14 cellular contexts compared by ENCODE assay signal in genomic region chr6:3377536-3378397, GRCh38.
DNase-seq lines count a peak whose midpoint lies in the region; ATAC-seq, FAIRE-seq and TF ChIP-seq lines count a peak whose summit lies in the region.
"Had no signal": no experiment of that assay in that cellular context is flagged by ENCODE, and none has a peak within 500 bp of the region (broad histone marks: within the 10 kb centered on the region; RNA-seq: fewer than 3 reads in every experiment).

No MANE protein-coding gene starts in this region.

- POLR2A ChIA-PET in endothelial cell of umbilical vein (lab: Charles Lee), result no interaction called here
- POLR2A ChIA-PET in naive thymus-derived CD8-positive, alpha-beta T cell (lab: Charles Lee), result no interaction called here

- dilution Hi-C loops in endothelial cell of umbilical vein (cut with MboI; ENCODE audit: extremely low pct_ligation_motif_present, low sequenced_read_pairs), result no loop called here

- H3K36me3 ChIP-seq in BLaER1 treated with 17β-estradiol and CSF1 and Interleukin-3, amounts not matched to agents 10 nM and 100 nM, result no peaks in the 10 kb centered on the region
- no peaks in the 10 kb centered on the region for H3K36me3 ChIP-seq in Loucy (ENCODE audit: insufficient read depth, low read length)
- no peaks in the 10 kb centered on the region for H3K36me3 ChIP-seq in endothelial cell of umbilical vein (ENCODE audit: control insufficient read depth in 2 of 2, extremely low read depth in 1 of 2, insufficient read depth in 2 of 2, low read length in 2 of 2)
- no peaks in the 10 kb centered on the region for H3K36me3 ChIP-seq in SJCRH30
- H3K36me3 ChIP-seq: pancreas had no signal

- intact Hi-C loops in endothelial cell of umbilical vein (cut with micrococcal nuclease), result no loop called here

- H3K4me3 ChIP-seq in BLaER1 treated with 17β-estradiol and CSF1 and Interleukin-3, amounts not matched to agents 10 nM and 100 nM, result no peak overlapping the region
- peak overlapping the region; percentile 68 for H3K4me3 ChIP-seq in Loucy (ENCODE audit: low read length, poor library complexity, severe bottlenecking)
- no peak overlapping the region for H3K4me3 ChIP-seq in endothelial cell of umbilical vein (replicated peaks in 1 of 3; ENCODE audit: insufficient read depth in 1 of 3, low read depth in 1 of 3, low read length in 3 of 3)
- no peak overlapping the region for H3K4me3 ChIP-seq in SJCRH30
- H3K4me3 ChIP-seq: pancreas had no signal

- H3F3A ChIP-seq in Loucy (ENCODE audit: low read depth), result no peaks in the 10 kb centered on the region

- no peak for ATAC-seq in naive thymus-derived CD8-positive, alpha-beta T cell
- no peak for ATAC-seq in HG03442 (IDR thresholded peaks at IDR 0.05; ENCODE audit: unreplicated experiment)
- ATAC-seq in HG03457 (IDR thresholded peaks at IDR 0.05; ENCODE audit: unreplicated experiment), result no peak
- ATAC-seq in HG03280 (IDR thresholded peaks at IDR 0.05; ENCODE audit: unreplicated experiment), result no peak
- ATAC-seq: pancreas had no signal

- no peaks in the 10 kb centered on the region for H3K36me3 Mint-ChIP-seq in naive thymus-derived CD8-positive, alpha-beta T cell

- peak overlapping the region in 9 of 10 donors; percentile 16 to 88 (median 67) for H3K27ac Mint-ChIP-seq in naive thymus-derived CD8-positive, alpha-beta T cell
- H3K27ac Mint-ChIP-seq: dendritic cell treated with granulocyte-macrophage colony-stimulating factor and Interleukin-4, amounts not matched to agents 40 ng/mL and 50 ng/mL, for 4 days had no signal

- H3K9ac ChIP-seq in BLaER1 treated with 17β-estradiol and CSF1 and Interleukin-3, amounts not matched to agents 10 nM and 100 nM, result no peak overlapping the region
- H3K9ac ChIP-seq in Loucy (ENCODE audit: low read depth, low read length, poor library complexity, severe bottlenecking) (peak overlapping the region; percentile 34), endothelial cell of umbilical vein (replicated peaks; ENCODE audit: extremely low read depth, insufficient read depth, low read length) (no peak overlapping the region)

- no TSS peak for BruUV-seq in endothelial cell of umbilical vein (replicated peaks; lab: Mats Ljungman, UMichigan)

- no peaks in the 10 kb centered on the region for H3K9me2 ChIP-seq in Loucy (replicated peaks; ENCODE audit: low read depth, low read length)

- no peak for FAIRE-seq in endothelial cell of umbilical vein (lab: Jason Lieb, UNC)
- FAIRE-seq: pancreas had no signal

- peaks cover 16 to 38% (median 28%) of the 10 kb centered on the region in 4 donors for H3K4me1 Mint-ChIP-seq in naive thymus-derived CD8-positive, alpha-beta T cell

- H3K27me3 Mint-ChIP-seq in naive thymus-derived CD8-positive, alpha-beta T cell, result peaks cover 0 to 8% (median 5%) of the 10 kb centered on the region in 5 donors

- H4K20me1 ChIP-seq in BLaER1 treated with 17β-estradiol and CSF1 and Interleukin-3, amounts not matched to agents 10 nM and 100 nM, result no peaks in the 10 kb centered on the region
- H4K20me1 ChIP-seq in Loucy (ENCODE audit: insufficient read depth, low read length, poor library complexity, severe bottlenecking) (no peaks in the 10 kb centered on the region), endothelial cell of umbilical vein (replicated peaks; ENCODE audit: control insufficient read depth, extremely low read depth, insufficient read depth, low read length) (no peaks in the 10 kb centered on the region)

- peak overlapping the region; percentile 4 to 71 (median 59); a peak in 21 of 22 replicates for H3K4me2 ChIP-seq in BLaER1 treated with 17β-estradiol and CSF1 and Interleukin-3, amounts not matched to agents 10 nM and 100 nM
- peak overlapping the region; percentile 87 for H3K4me2 ChIP-seq in Loucy (ENCODE audit: low read depth, low read length, poor library complexity, severe bottlenecking)
- H3K4me2 ChIP-seq in endothelial cell of umbilical vein (ENCODE audit: insufficient read depth, low read length), result no peak overlapping the region

- peak overlapping the region; percentile 15 to 75 (median 50) for H3K4me3 Mint-ChIP-seq in naive thymus-derived CD8-positive, alpha-beta T cell
- H3K4me3 Mint-ChIP-seq: dendritic cell treated with granulocyte-macrophage colony-stimulating factor and Interleukin-4, amounts not matched to agents 40 ng/mL and 50 ng/mL, for 4 days had no signal

- H3K79me2 ChIP-seq in Loucy (ENCODE audit: insufficient read depth, low read length) (no peaks in the 10 kb centered on the region), endothelial cell of umbilical vein (ENCODE audit: control insufficient read depth, insufficient read depth, low read length) (no peaks in the 10 kb centered on the region)

- no peak for TF ChIP-seq CTCF in Loucy (conservative IDR thresholded peaks at IDR 0.05; ENCODE audit: low read length)
- TF ChIP-seq CTCF in endothelial cell of umbilical vein (IDR thresholded peaks at IDR 0.05; ENCODE audit: extremely low read depth in 1 of 2, insufficient read depth in 1 of 2, low read depth in 1 of 2, low read length in 2 of 2), result no peak

- no peaks in the 10 kb centered on the region for H3K9me1 ChIP-seq in endothelial cell of umbilical vein (replicated peaks; ENCODE audit: control insufficient read depth, extremely low read depth, insufficient read depth, low read length)

- no peak overlapping the region for H3K27ac ChIP-seq in BLaER1 treated with 17β-estradiol and CSF1 and Interleukin-3, amounts not matched to agents 10 nM and 100 nM
- no peak overlapping the region for H3K27ac ChIP-seq in endothelial cell of umbilical vein (ENCODE audit: insufficient read depth, low read depth, low read length)
- H3K27ac ChIP-seq in SJCRH30, result no peak overlapping the region
- H3K27ac ChIP-seq: pancreas had no signal

- peaks cover 18 to 41% (median 30%) of the 10 kb centered on the region in 10 experiments for H3K4me1 ChIP-seq in BLaER1 treated with 17β-estradiol and CSF1 and Interleukin-3, amounts not matched to agents 10 nM and 100 nM
- H3K4me1 ChIP-seq in Loucy (ENCODE audit: insufficient read depth, low read length, poor library complexity, severe bottlenecking) (peaks cover 75% of the 10 kb centered on the region), endothelial cell of umbilical vein (ENCODE audit: control insufficient read depth, extremely low read depth, insufficient read depth, low read length) (peaks cover 3% of the 10 kb centered on the region), SJCRH30 (no peaks in the 10 kb centered on the region)

- H3K9me3 Mint-ChIP-seq in naive thymus-derived CD8-positive, alpha-beta T cell, result no peaks in the 10 kb centered on the region
- H3K9me3 Mint-ChIP-seq: dendritic cell treated with granulocyte-macrophage colony-stimulating factor and Interleukin-4, amounts not matched to agents 40 ng/mL and 50 ng/mL, for 4 days had no signal

- TF ChIP-seq POLR2A in endothelial cell of umbilical vein (IDR thresholded peaks at IDR 0.05; ENCODE audit: low read depth, low read length), result no peak

- DNase-seq in endothelial cell of umbilical vein (ENCODE audit: low read depth, low spot score), result no peak
- DNase-seq in naive thymus-derived CD8-positive, alpha-beta T cell, result no peak
- no peak for DNase-seq in SJCRH30
- DNase-seq: activated CD4-positive, alpha-beta T cell treated with anti-CD3 and anti-CD28 coated beads for 1 hour; activated effector memory CD4-positive, alpha-beta T cell treated with Interleukin-2 at 50 U/mL for 16 hours; NCI-H2029 treated with DMSO at 0.1 percent for 48 hours; pancreas; stimulated activated CD4-positive, alpha-beta T cell treated with anti-CD3 and anti-CD28 coated beads, Interleukin-2, amount 100 ng/mL, for 24 hours had no signal

- no peak overlapping the region for H2AFZ ChIP-seq in Loucy (ENCODE audit: low read length)
- H2AFZ ChIP-seq in endothelial cell of umbilical vein (ENCODE audit: low read depth, low read length), result no peak overlapping the region

- no peaks in the 10 kb centered on the region for H3K9me3 ChIP-seq in BLaER1 treated with 17β-estradiol and CSF1 and Interleukin-3, amounts not matched to agents 10 nM and 100 nM (replicated peaks in 1 of 11)
- no peaks in the 10 kb centered on the region for H3K9me3 ChIP-seq in Loucy (ENCODE audit: insufficient read depth, low read depth, low read length)
- H3K9me3 ChIP-seq in endothelial cell of umbilical vein (replicated peaks; ENCODE audit: control insufficient read depth, insufficient read depth, low read length), result no peaks in the 10 kb centered on the region
- H3K9me3 ChIP-seq in SJCRH30 (replicated peaks), result no peaks in the 10 kb centered on the region
- H3K9me3 ChIP-seq: pancreas had no signal

- H3K27me3 ChIP-seq in BLaER1 treated with 17β-estradiol and CSF1 and Interleukin-3, amounts not matched to agents 10 nM and 100 nM, result no peaks in the 10 kb centered on the region; a peak in 1 of 22 replicates
- H3K27me3 ChIP-seq in Loucy (ENCODE audit: insufficient read depth, low read length, poor library complexity, severe bottlenecking) (no peaks in the 10 kb centered on the region), endothelial cell of umbilical vein (ENCODE audit: control insufficient read depth in 2 of 2, insufficient read depth in 2 of 2, low read length in 2 of 2) (no peaks in the 10 kb centered on the region), SJCRH30 (no peaks in the 10 kb centered on the region)
- H3K27me3 ChIP-seq: pancreas had no signal

- CTCF ChIA-PET in endothelial cell of umbilical vein (lab: Charles Lee), result no interaction called here

TF ChIP-seq in endothelial cell of umbilical vein, 7 proteins besides CTCF, POLR2A, EP300 and RAD21:
- no peak for TF ChIP-seq JUN (IDR thresholded peaks at IDR 0.05; ENCODE audit: borderline replicate concordance, insufficient read depth, insufficient read length, low read depth)
- no peak for TF ChIP-seq MYC (IDR thresholded peaks at IDR 0.05; ENCODE audit: low read depth, low read length)
- no peak for TF ChIP-seq GATA2 (IDR thresholded peaks at IDR 0.05; ENCODE audit: insufficient read depth, insufficient read length, low read depth, low read length)
- TF ChIP-seq EZH2 (IDR thresholded peaks at IDR 0.05; ENCODE audit: borderline replicate concordance, low read depth, low read length, severe bottlenecking), result no peak
- TF ChIP-seq FOS (IDR thresholded peaks at IDR 0.05; ENCODE audit: borderline replicate concordance, insufficient read depth, low read length), result peak; percentile 10
- TF ChIP-seq POLR2AphosphoS5 (IDR thresholded peaks at IDR 0.05; ENCODE audit: insufficient read depth, low read depth, low read length), result no peak
TF ChIP-seq in endothelial cell of umbilical vein: peak in this region for 1.
